14 cellular contexts compared by ENCODE assay signal in genomic region chr2:151063271-151063670, GRCh38.
DNase-seq lines count a peak whose midpoint lies in the region; ATAC-seq and TF ChIP-seq lines count a peak whose summit lies in the region.
"Had no signal": no experiment of that assay in that cellular context is flagged by ENCODE, and none has a peak within 500 bp of the region (broad histone marks: within the 10 kb centered on the region; RNA-seq: fewer than 3 reads in every experiment).

No MANE protein-coding gene starts in this region.

- intact Hi-C loops in Caco-2 (cut with micrococcal nuclease; ENCODE audit: unreplicated experiment): no loop called here

- H3K27me3 Mint-ChIP-seq in Caco-2 (ENCODE audit: insufficient read depth, unreplicated experiment): peaks cover 3% of the 10 kb centered on the region

- no peak overlapping the region for H3K4me3 ChIP-seq in AG04449 (ENCODE audit: low read depth, low read length)
- H3K4me3 ChIP-seq in MM.1S (ENCODE audit: low read length): no peak overlapping the region
- no peak overlapping the region for H3K4me3 ChIP-seq in Caco-2 (ENCODE audit: low read depth, low read length)
- H3K4me3 ChIP-seq: left ventricle myocardium inferior, ovary had no signal

- ATAC-seq in foreskin keratinocyte: peak; percentile 84
- no peak for ATAC-seq in HG03521 (IDR thresholded peaks at IDR 0.05; ENCODE audit: unreplicated experiment)

- POLR2A ChIA-PET in AG04449 (lab: Yijun Ruan, JAX) (interaction anchor here (0.5 kb wide), 1 partner anchor 584 kb away, joined by 5 read pairs; no protein-coding TSS in a partner anchor), Caco-2 (lab: Charles Lee) (no interaction called here)

- DNase-seq in AG04449 (ENCODE audit: low read depth, low spot score): peak; percentile 75
- peak; percentile 26 for DNase-seq in HPDE6-E6E7 (ENCODE audit: extremely low spot score)
- DNase-seq in SK-N-DZ (ENCODE audit: low spot score): peak; percentile 73
- DNase-seq in foreskin keratinocyte: peak; percentile 89 to 91
- no peak for DNase-seq in MM.1S
- no peak for DNase-seq in SIG-M5 treated with dmso at 0.1 percent for 504 hours (lab: John Stamatoyannopoulos, UW; ENCODE audit: unreplicated experiment)
- no peak for DNase-seq in Caco-2
- DNase-seq: ACHN; activated T-cell treated with anti-CD3 and anti-CD28 coated beads, Interleukin-2, amount 50 U/mL, for 24 hours; left ventricle myocardium inferior; ovary; stimulated activated CD4-positive, alpha-beta T cell treated with anti-CD3 and anti-CD28 coated beads, Interleukin-4, amount 100 ng/mL, for 24 hours had no signal

- no peaks in the 10 kb centered on the region for H3K36me3 Mint-ChIP-seq in Caco-2 (ENCODE audit: insufficient read depth, unreplicated experiment)

- no peaks in the 10 kb centered on the region for H3K36me3 ChIP-seq in MM.1S (replicated peaks; ENCODE audit: insufficient read depth, low read length)
- H3K36me3 ChIP-seq in Caco-2 (ENCODE audit: control insufficient read depth, insufficient read depth, low read length): no peaks in the 10 kb centered on the region
- H3K36me3 ChIP-seq: left ventricle myocardium inferior, ovary had no signal

- CTCF ChIA-PET in AG04449 (lab: Yijun Ruan, JAX): interaction anchor here (0.6 to 1.2 kb wide), 3 partner anchors 8 to 13 kb away, joined by 3 read pairs; no protein-coding TSS in a partner anchor
- CTCF ChIA-PET in Caco-2 (lab: Charles Lee): no interaction called here

- no peaks in the 10 kb centered on the region for H3K4me1 Mint-ChIP-seq in Caco-2 (ENCODE audit: low read depth, unreplicated experiment)

- no peak overlapping the region for H3K4me2 ChIP-seq in MM.1S (ENCODE audit: low read depth, low read length)

- peaks cover 14% of the 10 kb centered on the region for H3K4me1 ChIP-seq in foreskin keratinocyte
- no peaks in the 10 kb centered on the region for H3K4me1 ChIP-seq in MM.1S (ENCODE audit: low read length)
- no peaks in the 10 kb centered on the region for H3K4me1 ChIP-seq in Caco-2
- H3K4me1 ChIP-seq: left ventricle myocardium inferior had no signal

- H3K4me3 Mint-ChIP-seq in Caco-2 (ENCODE audit: unreplicated experiment): no peak overlapping the region
- H3K4me3 Mint-ChIP-seq: activated T-cell treated with anti-CD3 and anti-CD28 coated beads, Interleukin-2, amount 50 U/mL, for 24 hours had no signal

- H3F3A ChIP-seq in MM.1S (ENCODE audit: insufficient read depth, low read length): no peaks in the 10 kb centered on the region

- H3K27ac ChIP-seq in foreskin keratinocyte (no peak overlapping the region), MM.1S (ENCODE audit: low read length) (no peak overlapping the region)
- H3K27ac ChIP-seq: left ventricle myocardium inferior, ovary, VCaP had no signal

- TF ChIP-seq CTCF in AG04449 (IDR thresholded peaks at IDR 0.05; ENCODE audit: insufficient read depth, low read length, missing control alignments): no peak
- no peak for TF ChIP-seq CTCF in foreskin keratinocyte (conservative IDR thresholded peaks at IDR 0.05)
- TF ChIP-seq CTCF in MM.1S (IDR thresholded peaks at IDR 0.05; ENCODE audit: low read length): no peak
- no peak for TF ChIP-seq CTCF in Caco-2 (IDR thresholded peaks at IDR 0.05; ENCODE audit: insufficient read depth in 1 of 2, low read depth in 1 of 2, low read length in 1 of 2, severe bottlenecking in 1 of 2, unreplicated experiment in 1 of 2)

- no peak overlapping the region for H2AFZ ChIP-seq in MM.1S (ENCODE audit: low read length)

- no peak overlapping the region for H3K27ac Mint-ChIP-seq in Caco-2 (ENCODE audit: unreplicated experiment)
- H3K27ac Mint-ChIP-seq: activated T-cell treated with anti-CD3 and anti-CD28 coated beads, Interleukin-2, amount 50 U/mL, for 24 hours had no signal

- H3K79me2 ChIP-seq in MM.1S (ENCODE audit: low read length): no peaks in the 10 kb centered on the region

- H4K20me1 ChIP-seq in MM.1S (ENCODE audit: insufficient read depth, low read length): no peaks in the 10 kb centered on the region

- no TSS peak for BruUV-seq in Caco-2 (replicated peaks; lab: Mats Ljungman, UMichigan)

- H3K27me3 ChIP-seq in foreskin keratinocyte: no peaks in the 10 kb centered on the region
- no peaks in the 10 kb centered on the region for H3K27me3 ChIP-seq in MM.1S (replicated peaks; ENCODE audit: insufficient read depth, low read length)
- H3K27me3 ChIP-seq in Caco-2 (replicated peaks; ENCODE audit: control insufficient read depth, insufficient read depth, low read length): no peaks in the 10 kb centered on the region
- H3K27me3 ChIP-seq: ovary had no signal

- H3K9me3 ChIP-seq in MM.1S (replicated peaks; ENCODE audit: insufficient read depth, low read length) (no peaks in the 10 kb centered on the region), Caco-2 (no peaks in the 10 kb centered on the region; the same call in 1 of the 2 replicates)
- H3K9me3 ChIP-seq: left ventricle myocardium inferior, ovary had no signal

- no peak overlapping the region for H3K9ac ChIP-seq in MM.1S (ENCODE audit: low read length)

- no peaks in the 10 kb centered on the region for H3K9me3 Mint-ChIP-seq in Caco-2 (ENCODE audit: unreplicated experiment)
- H3K9me3 Mint-ChIP-seq: activated T-cell treated with anti-CD3 and anti-CD28 coated beads, Interleukin-2, amount 50 U/mL, for 24 hours had no signal

- no peaks in the 10 kb centered on the region for H3K9me2 ChIP-seq in MM.1S (replicated peaks; ENCODE audit: insufficient read depth, low read length)

Comparison
In these comparisons a context has a peak if more than half of its experiments do, and no peak if none do; other contexts are left out.
1. DNase-seq: peak in AG04449 (single experiment), HPDE6-E6E7 (single experiment), SK-N-DZ (single experiment) and foreskin keratinocyte (2 of 2); none in MM.1S (single experiment), SIG-M5 treated with dmso at 0.1 percent for 504 hours (single experiment) and Caco-2 (0 of 2).